In genomic region chr9:6676254-6676928, GRCh38 we compare ENCODE assay signal across 29 cellular contexts. TPM values are rescaled to one million over a fixed set of nuclear protein-coding genes. Genes with fewer than 3 reads are reported as not detected.
DNase-seq lines count a peak whose midpoint lies in the region; ATAC-seq, FAIRE-seq and TF ChIP-seq lines count a peak whose summit lies in the region.
"Had no signal": no experiment of that assay in that cellular context is flagged by ENCODE, and none has a peak within 500 bp of the region (broad histone marks: within the 10 kb centered on the region; RNA-seq: fewer than 3 reads in every experiment).

No MANE protein-coding gene starts in this region.

- TF ChIP-seq CTCF in OCI-LY3 (IDR thresholded peaks at IDR 0.05; ENCODE audit: low read depth, low read length), result no peak
- TF ChIP-seq CTCF in kidney (IDR thresholded peaks at IDR 0.05; ENCODE audit: borderline replicate concordance, extremely low read depth, insufficient read depth), result no peak
- no peak for TF ChIP-seq CTCF in neural crest cell (conservative IDR thresholded peaks at IDR 0.05)
- TF ChIP-seq CTCF in pancreas (IDR thresholded peaks at IDR 0.05), result no peak
- no peak for TF ChIP-seq CTCF in prostate gland (IDR thresholded peaks at IDR 0.05)

- H3K79me2 ChIP-seq in OCI-LY3 (ENCODE audit: low read length), result no peaks in the 10 kb centered on the region; the same call in 1 of the 2 replicates

- no peak overlapping the region for H3K4me3 Mint-ChIP-seq in neural crest cell
- H3K4me3 Mint-ChIP-seq: CD4-positive, alpha-beta memory T cell; GM23338; H9 had no signal

- no peak for FAIRE-seq in kidney (lab: Jason Lieb, UNC)
- no peak for FAIRE-seq in pancreas (lab: Jason Lieb, UNC)
- FAIRE-seq: A549, HTR-8/SVneo had no signal

- no peak overlapping the region for H3K4me3 ChIP-seq in BLaER1 treated with 17β-estradiol and CSF1 and Interleukin-3, amounts not matched to agents 10 nM and 100 nM
- H3K4me3 ChIP-seq in OCI-LY3 (ENCODE audit: low read length), result peak overlapping the region; percentile 15; the same call in 1 of the 2 replicates
- no peak overlapping the region for H3K4me3 ChIP-seq in kidney (ENCODE audit: low read length in 2 of 2)
- H3K4me3 ChIP-seq in pancreas, result no peak overlapping the region
- H3K4me3 ChIP-seq in prostate gland, result no peak overlapping the region
- H3K4me3 ChIP-seq: A549, GM23338, MG63, PC-9, SJSA1 had no signal

- H3K27me3 Mint-ChIP-seq in neural crest cell (ENCODE audit: low read depth), result no peaks in the 10 kb centered on the region
- H3K27me3 Mint-ChIP-seq: CD4-positive, alpha-beta memory T cell had no signal

- peak overlapping the region; percentile 0 for H3K27ac Mint-ChIP-seq in neural crest cell (ENCODE audit: unreplicated experiment)
- H3K27ac Mint-ChIP-seq: GM23338 had no signal

- ATAC-seq in GM18868 (IDR thresholded peaks at IDR 0.05; ENCODE audit: unreplicated experiment) (no peak), pancreas (no peak)
- ATAC-seq: A549, GM23338 had no signal

- no peaks in the 10 kb centered on the region for H3K36me3 ChIP-seq in BLaER1 treated with 17β-estradiol and CSF1 and Interleukin-3, amounts not matched to agents 10 nM and 100 nM
- no peaks in the 10 kb centered on the region for H3K36me3 ChIP-seq in OCI-LY3 (replicated peaks; ENCODE audit: low read depth, low read length)
- no peaks in the 10 kb centered on the region for H3K36me3 ChIP-seq in kidney (ENCODE audit: control insufficient read depth in 1 of 2, insufficient read depth in 2 of 2, low read length in 2 of 2)
- no peaks in the 10 kb centered on the region for H3K36me3 ChIP-seq in pancreas
- H3K36me3 ChIP-seq in prostate gland, result no peaks in the 10 kb centered on the region
- H3K36me3 ChIP-seq: MG63, SJSA1 had no signal

- H4K20me1 ChIP-seq in BLaER1 treated with 17β-estradiol and CSF1 and Interleukin-3, amounts not matched to agents 10 nM and 100 nM, result no peaks in the 10 kb centered on the region
- no peaks in the 10 kb centered on the region for H4K20me1 ChIP-seq in OCI-LY3 (ENCODE audit: insufficient read depth, low read length)

- H3K4me1 Mint-ChIP-seq in neural crest cell, result peaks cover 5% of the 10 kb centered on the region

- DNase-seq in kidney (no peak), neural crest cell (ENCODE audit: low read depth, low spot score) (no peak), pancreas (no peak), UCSD-AML1 (lab: John Stamatoyannopoulos, UW; ENCODE audit: unreplicated experiment) (no peak), prostate gland (ENCODE audit: low spot score) (no peak)
- DNase-seq: AML-193; C1 segment of cervical spinal cord; CD4-positive, alpha-beta memory T cell; COR-L47; DMS79; H9; IMR-90; KG1; MG63; NCI-H2029; NCI-H446 treated with DMSO at 0.1 percent for 48 hours; NCI-H526; NCI-H82; NK-92 treated with Interleukin-12 subunit alpha and Interleukin-12 subunit beta, amount 100 ng/mL, for 24 hours; PC-9; Right ventricle myocardium superior; RPMI8226 had no signal

- TF ChIP-seq POLR2A in prostate gland (IDR thresholded peaks at IDR 0.05), result no peak

- no peaks in the 10 kb centered on the region for H3K9me3 Mint-ChIP-seq in neural crest cell
- H3K9me3 Mint-ChIP-seq: CD4-positive, alpha-beta memory T cell; GM23338 had no signal

- intact Hi-C loops in kidney (cut with DNase I) (no loop called here), pancreas (cut with DNase I) (no loop called here), prostate gland (cut with DNase I) (no loop called here)

- peak overlapping the region in 8 of 11 experiments; percentile 1 to 48 (median 30); a peak in 9 of 22 replicates for H3K4me2 ChIP-seq in BLaER1 treated with 17β-estradiol and CSF1 and Interleukin-3, amounts not matched to agents 10 nM and 100 nM
- H3K4me2 ChIP-seq in OCI-LY3 (ENCODE audit: low read length), result peak overlapping the region; percentile 43
- H3K4me2 ChIP-seq: A549, GM23338, PC-9 had no signal

- no peaks in the 10 kb centered on the region for H3K27me3 ChIP-seq in BLaER1 treated with 17β-estradiol and CSF1 and Interleukin-3, amounts not matched to agents 10 nM and 100 nM
- no peaks in the 10 kb centered on the region for H3K27me3 ChIP-seq in OCI-LY3 (ENCODE audit: low read depth, low read length)
- no peaks in the 10 kb centered on the region for H3K27me3 ChIP-seq in pancreas
- H3K27me3 ChIP-seq in prostate gland (replicated peaks; ENCODE audit: insufficient read depth), result no peaks in the 10 kb centered on the region
- H3K27me3 ChIP-seq: MG63, SJSA1 had no signal

- no peak overlapping the region for H3K27ac ChIP-seq in BLaER1 treated with 17β-estradiol and CSF1 and Interleukin-3, amounts not matched to agents 10 nM and 100 nM
- H3K27ac ChIP-seq in OCI-LY3 (ENCODE audit: low read length) (peak overlapping the region; percentile 51), kidney (ENCODE audit: low read depth in 2 of 2, low read length in 2 of 2) (peak overlapping the region; percentile 57 to 77), pancreas (no peak overlapping the region), prostate gland (no peak overlapping the region)
- H3K27ac ChIP-seq: A549, PC-9, SJSA1 had no signal

- no peaks in the 10 kb centered on the region; a peak in 1 of 22 replicates for H3K9me3 ChIP-seq in BLaER1 treated with 17β-estradiol and CSF1 and Interleukin-3, amounts not matched to agents 10 nM and 100 nM (replicated peaks in 1 of 11)
- no peaks in the 10 kb centered on the region for H3K9me3 ChIP-seq in OCI-LY3 (ENCODE audit: insufficient read depth, low read length)
- H3K9me3 ChIP-seq in kidney (ENCODE audit: control insufficient read depth in 1 of 2, low read length in 2 of 2), result no peaks in the 10 kb centered on the region
- no peaks in the 10 kb centered on the region for H3K9me3 ChIP-seq in pancreas
- H3K9me3 ChIP-seq in prostate gland, result no peaks in the 10 kb centered on the region
- H3K9me3 ChIP-seq: A549, MG63, SJSA1 had no signal

- no peak overlapping the region for H2AFZ ChIP-seq in OCI-LY3 (ENCODE audit: low read depth, low read length)
- H2AFZ ChIP-seq: GM23338, PC-9 had no signal

- peaks cover 7 to 41% (median 25%) of the 10 kb centered on the region in 10 experiments for H3K4me1 ChIP-seq in BLaER1 treated with 17β-estradiol and CSF1 and Interleukin-3, amounts not matched to agents 10 nM and 100 nM
- H3K4me1 ChIP-seq in OCI-LY3 (ENCODE audit: low read length) (peaks cover 15% of the 10 kb centered on the region), kidney (ENCODE audit: control insufficient read depth in 1 of 2, insufficient read depth in 1 of 2, low read depth in 1 of 2, low read length in 2 of 2) (no peaks in the 10 kb centered on the region), pancreas (no peaks in the 10 kb centered on the region), prostate gland (replicated peaks) (no peaks in the 10 kb centered on the region)

- H3K36me3 Mint-ChIP-seq in neural crest cell (ENCODE audit: low read depth), result no peaks in the 10 kb centered on the region

- WGBS in pancreas, 2 donors, result 66 to 77% methylated on average over 6 of the region's 6 CpGs
- WGBS in prostate gland, result 88% methylated on average over 6 of the region's 6 CpGs

- no peak overlapping the region for H3K9ac ChIP-seq in BLaER1 treated with 17β-estradiol and CSF1 and Interleukin-3, amounts not matched to agents 10 nM and 100 nM
- H3K9ac ChIP-seq in OCI-LY3 (ENCODE audit: low read length), result peak overlapping the region; percentile 33; the same call in 1 of the 2 replicates
- H3K9ac ChIP-seq in kidney (ENCODE audit: low read length in 2 of 2), result no peak overlapping the region

RNA-seq across cellular contexts. Expression of gene GLDC, which starts 30.9 kb away (rescaled TPM):
- 60.1 TPM for total RNA-seq in kidney
- 79.7 TPM for polyA plus RNA-seq in kidney (ENCODE audit: insufficient read depth, low read depth, low replicate concordance)
- total RNA-seq in neural crest cell, result 37.4 and 37.8 TPM in 2 replicates
- total RNA-seq in pancreas, result under 1 TPM in 3 of 6 donors, not detected in 3; 0.15 to 0.60 (median 0.47) TPM
- 1 to 10 TPM in 1 of 2 donors, under 1 TPM in 1; 0.19 to 1.2 TPM for polyA plus RNA-seq in pancreas
- 1 to 10 TPM; 2.7 to 4.0 TPM for total RNA-seq in prostate gland
- total RNA-seq: CD4-positive, alpha-beta memory T cell; Right ventricle myocardium superior had no signal

Comparison
In these comparisons a context has a peak if more than half of its experiments do, and no peak if none do; other contexts are left out.
1. H3K27ac ChIP-seq: peak in OCI-LY3 (single experiment) and kidney (2 of 2); none in BLaER1 treated with 17β-estradiol and CSF1 and Interleukin-3, amounts not matched to agents 10 nM and 100 nM (0 of 11), pancreas (0 of 4) and prostate gland (0 of 2).